In genomic region chr13:50127017-50127725, GRCh38 we compare ENCODE assay signal across 8 cellular contexts.
DNase-seq lines count a peak whose midpoint lies in the region; ATAC-seq and FAIRE-seq lines count a peak whose summit lies in the region.

No MANE protein-coding gene starts in this region.

- intact Hi-C loops in left cardiac atrium (cut with DNase I): loop anchor here in 1 of 2 donors (5.0 kb wide), 1 partner anchor 130 kb away; the partner anchor contains the start of gene TRIM13

- ATAC-seq in left cardiac atrium (no peak), HG03378 (IDR thresholded peaks at IDR 0.05; ENCODE audit: unreplicated experiment) (no peak)

- H3K4me3 ChIP-seq in MG63 (peak overlapping the region; percentile 42), skeletal muscle cell (ENCODE audit: low read depth, low read length) (peak overlapping the region; percentile 38)

- H3K27me3 ChIP-seq in MG63: no peaks in the 10 kb centered on the region

- H3K9me3 ChIP-seq in MG63: no peaks in the 10 kb centered on the region

- DNase-seq in MG63 (peak; percentile 57), left cardiac atrium (peak; percentile 60), skeletal muscle cell (ENCODE audit: low read depth) (no peak), foreskin melanocyte (no peak), RCC 7860 (ENCODE audit: low spot score) (no peak), GM19238 (ENCODE audit: insufficient read length, low spot score) (no peak)
- DNase-seq in activated naive CD4-positive, alpha-beta T cell treated with Interleukin-2 at 50 U/mL for 16 hours: peak; percentile 74

- peaks cover 6% of the 10 kb centered on the region; the same call in 1 of the 2 replicates for H3K36me3 ChIP-seq in MG63

- no peak for FAIRE-seq in RCC 7860 (lab: Jason Lieb, UNC)

Comparison
In these comparisons a context has a peak if more than half of its experiments do, and no peak if none do; other contexts are left out.
1. DNase-seq: peak in MG63 (single experiment), activated naive CD4-positive, alpha-beta T cell treated with Interleukin-2 at 50 U/mL for 16 hours (single experiment) and left cardiac atrium (single experiment); none in skeletal muscle cell (single experiment), foreskin melanocyte (single experiment), RCC 7860 (single experiment) and GM19238 (single experiment).